ENCODE assay signal across 9 cellular contexts in genomic region chr16:53080345-53081031, GRCh38. TPM values are rescaled to one million over a fixed set of nuclear protein-coding genes. Genes with fewer than 3 reads are reported as not detected.
DNase-seq lines count a peak whose midpoint lies in the region; ATAC-seq lines count a peak whose summit lies in the region.
"Had no signal": no experiment of that assay in that cellular context is flagged by ENCODE, and none has a peak within 500 bp of the region (broad histone marks: within the 10 kb centered on the region; RNA-seq: fewer than 3 reads in every experiment).

No MANE protein-coding gene starts in this region.

- intact Hi-C loops in right cardiac atrium (cut with DNase I): no loop called here

- 36% methylated on average over 8 of the region's 8 CpGs for WGBS in right cardiac atrium

- H3K27me3 ChIP-seq in adipocyte (replicated peaks; ENCODE audit: control insufficient read depth, insufficient read depth, low read length): no peaks in the 10 kb centered on the region
- no peaks in the 10 kb centered on the region for H3K27me3 ChIP-seq in right cardiac atrium (ENCODE audit: control insufficient read depth, insufficient read depth)
- no peaks in the 10 kb centered on the region for H3K27me3 ChIP-seq in rectal smooth muscle tissue (ENCODE audit: control insufficient read depth, insufficient read depth, low read length)

- peak overlapping the region; percentile 69 for H3K9ac ChIP-seq in adipocyte (ENCODE audit: low read length)
- H3K9ac ChIP-seq in rectal smooth muscle tissue (ENCODE audit: low read length): no peak overlapping the region

- peak overlapping the region; percentile 64 for H3K4me3 ChIP-seq in adipocyte (ENCODE audit: low read length)
- H3K4me3 ChIP-seq in right cardiac atrium (ENCODE audit: low read length): no peak overlapping the region
- no peak overlapping the region for H3K4me3 ChIP-seq in rectal smooth muscle tissue (ENCODE audit: low read length)

- ATAC-seq in right cardiac atrium (peak; percentile 87 to 90), HG02642 (IDR thresholded peaks at IDR 0.05; ENCODE audit: poor library complexity, unreplicated experiment) (no peak), GM18868 (IDR thresholded peaks at IDR 0.05; ENCODE audit: unreplicated experiment) (no peak)

- H3K36me3 ChIP-seq in adipocyte (ENCODE audit: control insufficient read depth, insufficient read depth, low read length, severe bottlenecking) (no peaks in the 10 kb centered on the region), rectal smooth muscle tissue (ENCODE audit: control insufficient read depth, insufficient read depth, low read length) (no peaks in the 10 kb centered on the region)

- peak overlapping the region; percentile 86 for H3K27ac ChIP-seq in right cardiac atrium (ENCODE audit: low read length)
- H3K27ac ChIP-seq in rectal smooth muscle tissue (ENCODE audit: low read depth, low read length): peak overlapping the region; percentile 57

- DNase-seq in EH (ENCODE audit: low read depth) (peak; percentile 96), adipocyte (ENCODE audit: low read depth) (peak; percentile 95), right cardiac atrium (peak; percentile 73 to 89 (median 77)), activated gamma-delta T cell (lab: John Stamatoyannopoulos, UW) (no peak), NCI-H128 (lab: John Stamatoyannopoulos, UW; ENCODE audit: unreplicated experiment) (no peak)
- DNase-seq: NCI-H1436 had no signal

- H3K4me1 ChIP-seq in adipocyte (ENCODE audit: control insufficient read depth, insufficient read depth, low read length): peaks cover 44% of the 10 kb centered on the region
- H3K4me1 ChIP-seq in right cardiac atrium (ENCODE audit: control insufficient read depth, insufficient read depth, low read length): peaks cover 14% of the 10 kb centered on the region
- H3K4me1 ChIP-seq in rectal smooth muscle tissue (ENCODE audit: control insufficient read depth, insufficient read depth, low read length): peaks cover 18% of the 10 kb centered on the region

- H3K9me3 ChIP-seq in adipocyte (ENCODE audit: control insufficient read depth, low read length) (no peaks in the 10 kb centered on the region), right cardiac atrium (ENCODE audit: control insufficient read depth, low read length) (no peaks in the 10 kb centered on the region)

RNA-seq across cellular contexts. Expression of gene CHD9, which starts 25.7 kb away (rescaled TPM):
- total RNA-seq in right cardiac atrium: 10 to 100 TPM; 49.4 to 73.5 (median 57.4) TPM
- 7.3 TPM for polyA plus RNA-seq in right cardiac atrium

RNA-seq across cellular contexts. Expression of gene CHD9NB, which starts 27.8 kb away (rescaled TPM):
- total RNA-seq in right cardiac atrium: under 1 TPM; 0.50 to 0.94 (median 0.77) TPM
- polyA plus RNA-seq in right cardiac atrium: 0.77 TPM

Comparison
In these comparisons a context has a peak if more than half of its experiments do, and no peak if none do; other contexts are left out.
1. DNase-seq: peak in EH (single experiment), adipocyte (single experiment) and right cardiac atrium (3 of 3); none in activated gamma-delta T cell (single experiment) and NCI-H128 (single experiment).
2. ATAC-seq: peak in right cardiac atrium (2 of 2); none in HG02642 (single experiment) and GM18868 (single experiment).